ENCODE assay signal across 2 cellular contexts in the genomic region with DNA sequence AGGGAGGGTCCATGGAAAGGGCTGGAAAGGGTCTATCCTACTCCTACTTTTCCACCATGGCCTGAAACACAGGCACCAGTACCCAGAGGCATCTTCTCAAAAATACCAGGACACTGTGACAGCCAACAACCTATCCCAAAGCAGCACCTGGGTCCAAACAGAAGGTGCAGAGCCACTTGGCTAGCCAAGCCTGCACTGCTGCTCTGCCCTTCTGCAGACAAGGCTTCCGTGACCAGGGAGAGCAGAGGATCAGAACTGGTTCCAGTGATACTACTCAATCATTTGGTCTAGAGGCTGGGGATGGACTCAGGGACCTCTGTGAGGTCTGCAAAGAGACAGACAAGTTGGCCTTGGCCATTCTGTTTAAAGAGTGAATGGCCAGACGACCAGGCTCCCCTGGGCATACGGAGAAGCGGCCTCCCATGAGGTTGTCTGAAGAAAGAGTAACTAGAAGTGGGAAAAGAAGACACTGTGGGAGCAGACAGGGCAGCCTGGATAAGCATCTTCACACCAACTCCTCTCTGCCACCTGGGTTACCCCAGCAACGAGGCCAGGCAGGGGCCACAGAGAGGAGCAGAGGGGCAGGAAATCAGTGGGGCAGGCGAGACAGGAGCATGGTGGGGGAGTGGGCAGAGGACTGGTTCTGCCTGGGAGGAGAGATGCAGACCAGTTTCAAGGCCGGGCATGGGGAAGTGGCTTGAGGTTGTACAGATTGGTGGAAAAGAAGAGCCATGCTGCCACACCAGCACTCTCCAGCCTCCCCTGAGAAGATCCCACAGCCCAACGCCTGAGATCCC.
TF ChIP-seq lines count a peak whose summit lies in the region.

No MANE protein-coding gene starts in this region.

TF ChIP-seq in IMR-90, 13 proteins besides CTCF, POLR2A, EP300 and RAD21:
- TF ChIP-seq MAFK (IDR thresholded peaks at IDR 0.05; ENCODE audit: low read depth, low read length) = no peak
- no peak for TF ChIP-seq CHD1 (IDR thresholded peaks at IDR 0.05; ENCODE audit: low read depth, low read length)
- no peak for TF ChIP-seq SMC3 (IDR thresholded peaks at IDR 0.05; ENCODE audit: low read depth, low read length)
- TF ChIP-seq, protein P1, sequence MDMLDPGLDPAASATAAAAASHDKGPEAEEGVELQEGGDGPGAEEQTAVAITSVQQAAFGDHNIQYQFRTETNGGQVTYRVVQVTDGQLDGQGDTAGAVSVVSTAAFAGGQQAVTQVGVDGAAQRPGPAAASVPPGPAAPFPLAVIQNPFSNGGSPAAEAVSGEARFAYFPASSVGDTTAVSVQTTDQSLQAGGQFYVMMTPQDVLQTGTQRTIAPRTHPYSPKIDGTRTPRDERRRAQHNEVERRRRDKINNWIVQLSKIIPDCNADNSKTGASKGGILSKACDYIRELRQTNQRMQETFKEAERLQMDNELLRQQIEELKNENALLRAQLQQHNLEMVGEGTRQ (IDR thresholded peaks at IDR 0.05; ENCODE audit: low read depth, low read length) = no peak
- TF ChIP-seq MXI1 (IDR thresholded peaks at IDR 0.05; ENCODE audit: borderline replicate concordance, low read depth, low read length) = no peak
- no peak for TF ChIP-seq CEBPB (IDR thresholded peaks at IDR 0.05; ENCODE audit: low read depth, low read length)
- TF ChIP-seq, protein P2, sequence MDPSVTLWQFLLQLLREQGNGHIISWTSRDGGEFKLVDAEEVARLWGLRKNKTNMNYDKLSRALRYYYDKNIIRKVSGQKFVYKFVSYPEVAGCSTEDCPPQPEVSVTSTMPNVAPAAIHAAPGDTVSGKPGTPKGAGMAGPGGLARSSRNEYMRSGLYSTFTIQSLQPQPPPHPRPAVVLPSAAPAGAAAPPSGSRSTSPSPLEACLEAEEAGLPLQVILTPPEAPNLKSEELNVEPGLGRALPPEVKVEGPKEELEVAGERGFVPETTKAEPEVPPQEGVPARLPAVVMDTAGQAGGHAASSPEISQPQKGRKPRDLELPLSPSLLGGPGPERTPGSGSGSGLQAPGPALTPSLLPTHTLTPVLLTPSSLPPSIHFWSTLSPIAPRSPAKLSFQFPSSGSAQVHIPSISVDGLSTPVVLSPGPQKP (IDR thresholded peaks at IDR 0.05; ENCODE audit: borderline replicate concordance, low read depth, low read length) = no peak
- no peak for TF ChIP-seq FOS (IDR thresholded peaks at IDR 0.05; ENCODE audit: low read depth, low read length)
- TF ChIP-seq RCOR1 (IDR thresholded peaks at IDR 0.05; ENCODE audit: insufficient replicate concordance, low read length) = no peak
- no peak for TF ChIP-seq BHLHE40 (IDR thresholded peaks at IDR 0.05; ENCODE audit: low read depth, low read length)
- no peak for TF ChIP-seq MAZ (IDR thresholded peaks at IDR 0.05; ENCODE audit: borderline replicate concordance, low read depth, low read length)
- no peak for TF ChIP-seq NFE2L2 (IDR thresholded peaks at IDR 0.05; ENCODE audit: low read depth, low read length)
- TF ChIP-seq RFX5 (IDR thresholded peaks at IDR 0.05; ENCODE audit: low read depth, low read length) = no peak
TF ChIP-seq in IMR-90: peak in this region for 0.

TF ChIP-seq in neural cell, 6 proteins besides CTCF, POLR2A, EP300 and RAD21:
- TF ChIP-seq TAF1 (IDR thresholded peaks at IDR 0.05; ENCODE audit: low read depth) (no peak), REST (IDR thresholded peaks at IDR 0.05; ENCODE audit: borderline replicate concordance) (no peak), SMC3 (conservative IDR thresholded peaks at IDR 0.05; ENCODE audit: poor library complexity) (no peak), POLR2AphosphoS5 (IDR thresholded peaks at IDR 0.05) (no peak), MXI1 (conservative IDR thresholded peaks at IDR 0.05; ENCODE audit: poor library complexity, severe bottlenecking) (no peak), EZH2 (IDR thresholded peaks at IDR 0.05; ENCODE audit: borderline replicate concordance, insufficient read depth, low read length, poor library complexity, severe bottlenecking) (no peak)
TF ChIP-seq in neural cell: peak in this region for 0.
